Comparison of ENCODE assay signal across 29 cellular contexts in genomic region chr12:120909633-120910318, GRCh38. TPM values are rescaled to one million over a fixed set of nuclear protein-coding genes. Genes with fewer than 3 reads are reported as not detected.
A peak's percentile ranks its signal among the peaks of the same experiment; 100 is the strongest.
DNase-seq lines count a peak whose midpoint lies in the region; ATAC-seq, FAIRE-seq and TF ChIP-seq lines count a peak whose summit lies in the region.
"Had no signal": no experiment of that assay in that cellular context is flagged by ENCODE, and none has a peak within 500 bp of the region (broad histone marks: within the 10 kb centered on the region; RNA-seq: fewer than 3 reads in every experiment).

No MANE protein-coding gene starts in this region.

- H3K4me3 ChIP-seq in heart left ventricle (no peak overlapping the region), GM12878 (no peak overlapping the region), HAP-1 (no peak overlapping the region)
- H3K4me3 ChIP-seq: GM23338, mucosa of descending colon, Peyer's patch had no signal

- FAIRE-seq in GM12878 (lab: Jason Lieb, UNC) (no peak), GM19239 (lab: Jason Lieb, UNC) (no peak)
- FAIRE-seq: astrocyte, GM18507, HepG2 had no signal

- POLR2A ChIA-PET in GM12878 (lab: Charles Lee): interaction anchor here (0.6 to 1.0 kb wide), 3 partner anchors 10 to 18 kb away, joined by 3 read pairs; no protein-coding TSS in a partner anchor

- no peaks in the 10 kb centered on the region for H3K9me3 Mint-ChIP-seq in type B pancreatic cell
- H3K9me3 Mint-ChIP-seq: activated B cell treated with CpG ODN at 0.5 μM for 24 hours; activated T-helper 2 cell treated with anti-CD3 and anti-CD28 coated beads, Interferon-gamma antibody, Interleukin-2, Interleukin-4, amounts not matched to agents 10 μg/mL and 5 μg/mL and 100 μg/mL, durations not matched to agents 14 hours and 24 hours and 36 hours; GM23338; natural killer cell treated with Interleukin-12 subunit alpha and Interleukin-12 subunit beta and Interleukin-15 and Interleukin-18, amount 100 ng/mL, for 72 hours had no signal

- intact Hi-C loops in heart left ventricle (cut with DNase I) (loop anchor here in 6 of 10 donors (10.0 kb wide), 5 partner anchors 65 to 325 kb away; partner anchors contain the start of genes ACADS (in 3 of the 6) and POP5 (in 1 of the 6)), left cardiac atrium (cut with DNase I) (loop anchor here in 1 of 2 donors (10.0 kb wide), 1 partner anchor 145 kb away; no protein-coding TSS in a partner anchor), GM12878 (cut with micrococcal nuclease; ENCODE audit: unreplicated experiment) (no loop called here), left ventricle myocardium superior (cut with micrococcal nuclease) (loop anchor here (10.0 kb wide), 1 partner anchor 135 kb away; no protein-coding TSS in a partner anchor)

- 55 to 66% (median 61%) methylated on average over 5 of the region's 5 CpGs for WGBS in heart left ventricle, 4 donors
- WGBS in GM12878 (ENCODE audit: insufficient coverage, insufficient replicate concordance, low lambda C conversion rate, missing lambda C conversion rate): 0% methylated on average over 5 of the region's 5 CpGs

- no peaks in the 10 kb centered on the region for H3K79me2 ChIP-seq in GM12878 (ENCODE audit: control insufficient read depth, insufficient read depth, low read length)

- peak overlapping the region; percentile 77 for H3K27ac Mint-ChIP-seq in type B pancreatic cell
- H3K27ac Mint-ChIP-seq: activated B cell treated with CpG ODN at 0.5 μM for 24 hours; activated naive CD8-positive, alpha-beta T cell; activated T-helper 2 cell treated with anti-CD3 and anti-CD28 coated beads, Interferon-gamma antibody, Interleukin-2, Interleukin-4, amounts not matched to agents 10 μg/mL and 5 μg/mL and 100 μg/mL, durations not matched to agents 14 hours and 24 hours and 36 hours; GM23338; natural killer cell treated with Interleukin-12 subunit alpha and Interleukin-12 subunit beta and Interleukin-15 and Interleukin-18, amount 100 ng/mL, for 72 hours had no signal

- no peaks in the 10 kb centered on the region for H3K4me1 Mint-ChIP-seq in type B pancreatic cell (ENCODE audit: unreplicated experiment)
- H3K4me1 Mint-ChIP-seq: activated B cell treated with CpG ODN at 0.5 μM for 24 hours had no signal

- CTCF ChIA-PET in GM12878 (lab: Yijun Ruan, JAX): interaction anchor here (0.6 to 1.2 kb wide), 3 partner anchors 17 to 480 kb away, joined by 3 read pairs; no protein-coding TSS in a partner anchor

- no peaks in the 10 kb centered on the region for H4K20me1 ChIP-seq in GM12878 (ENCODE audit: control insufficient read depth, insufficient read depth)

- H3K27me3 ChIP-seq in heart left ventricle (no peaks in the 10 kb centered on the region), GM12878 (replicated peaks in 1 of 2; ENCODE audit: control insufficient read depth in 2 of 2, insufficient read depth in 2 of 2, low read length in 1 of 2) (no peaks in the 10 kb centered on the region), HAP-1 (ENCODE audit: low read depth) (no peaks in the 10 kb centered on the region)
- H3K27me3 ChIP-seq: BE2C, Peyer's patch had no signal

- H3K36me3 Mint-ChIP-seq in type B pancreatic cell: no peaks in the 10 kb centered on the region
- H3K36me3 Mint-ChIP-seq: activated naive CD8-positive, alpha-beta T cell; natural killer cell treated with Interleukin-12 subunit alpha and Interleukin-12 subunit beta and Interleukin-15 and Interleukin-18, amount 100 ng/mL, for 72 hours had no signal

- no peak for TF ChIP-seq EP300 in GM12878 (IDR thresholded peaks at IDR 0.05; ENCODE audit: borderline replicate concordance in 1 of 2, control insufficient read depth in 1 of 2, low read depth in 2 of 2, low read length in 2 of 2)

- DNase-seq in heart left ventricle (no peak), left cardiac atrium (no peak), GM12878 (ENCODE audit: low read depth, low spot score) (no peak), left ventricle myocardium superior (no peak), type B pancreatic cell (ENCODE audit: extremely low spot score, unreplicated experiment) (no peak), GM19239 (ENCODE audit: insufficient read length, low spot score) (no peak), HAP-1 (ENCODE audit: low spot score in 2 of 2) (no peak)
- DNase-seq: ACHN; activated B cell treated with CpG ODN at 0.5 μM for 24 hours; activated CD4-positive, alpha-beta T cell treated with anti-CD3 and anti-CD28 coated beads, Interleukin-2, amount 50 U/mL, for 48 hours; activated CD8-positive, alpha-beta memory T cell treated with anti-CD3 and anti-CD28 coated beads, Interleukin-2, amount 50 U/mL, for 48 hours; BE2C; cerebellar nuclear complex; DMS153; Kasumi-1; mucosa of descending colon; NCI-H1048; NCI-H1694; NCI-H2171; NCI-H526; Peyer's patch had no signal

- peak overlapping the region; percentile 58 for H2AFZ ChIP-seq in GM12878 (ENCODE audit: control insufficient read depth, low read depth, low read length)
- H2AFZ ChIP-seq: GM23338 had no signal

- peak overlapping the region in 6 of 12 donors; percentile 13 to 54 (median 40) for H3K27ac ChIP-seq in heart left ventricle
- no peak overlapping the region for H3K27ac ChIP-seq in GM12878 (ENCODE audit: control insufficient read depth, insufficient read depth)
- H3K27ac ChIP-seq: Peyer's patch had no signal

- no peaks in the 10 kb centered on the region for H3K27me3 Mint-ChIP-seq in type B pancreatic cell
- H3K27me3 Mint-ChIP-seq: activated B cell treated with CpG ODN at 0.5 μM for 24 hours; activated naive CD8-positive, alpha-beta T cell; natural killer cell treated with Interleukin-12 subunit alpha and Interleukin-12 subunit beta and Interleukin-15 and Interleukin-18, amount 100 ng/mL, for 72 hours had no signal

- no peaks in the 10 kb centered on the region for H3K36me3 ChIP-seq in heart left ventricle
- no peaks in the 10 kb centered on the region for H3K36me3 ChIP-seq in GM12878 (ENCODE audit: control insufficient read depth in 2 of 2, insufficient read depth in 2 of 2, low read length in 1 of 2)
- H3K36me3 ChIP-seq in HAP-1 (replicated peaks): no peaks in the 10 kb centered on the region
- H3K36me3 ChIP-seq: BE2C, Peyer's patch had no signal

- SMC1A ChIA-PET in GM12878 (lab: Charles Lee; ENCODE audit: uncharacterized antibody, unreplicated experiment): interaction anchor here (1.0 to 4.9 kb wide), 8 partner anchors 18 to 212 kb away, joined by 3 to 19 read pairs (median 4); no protein-coding TSS in a partner anchor

- 0 out of 2 replicates have a peak overlapping the region, but pooled peaks have one; percentile 12 for H3K4me2 ChIP-seq in GM12878 (ENCODE audit: control insufficient read depth, insufficient read depth)
- H3K4me2 ChIP-seq: GM23338 had no signal

- peaks cover 0 to 13% (median 4%) of the 10 kb centered on the region in 12 donors for H3K4me1 ChIP-seq in heart left ventricle
- peaks cover 3% of the 10 kb centered on the region; the same call in 1 of the 2 replicates for H3K4me1 ChIP-seq in GM12878 (ENCODE audit: control insufficient read depth, insufficient read depth, low read length)
- no peaks in the 10 kb centered on the region for H3K4me1 ChIP-seq in HAP-1
- H3K4me1 ChIP-seq: Peyer's patch had no signal

- TF ChIP-seq CTCF in heart left ventricle (IDR thresholded peaks at IDR 0.05) (no peak), GM12878 (IDR thresholded peaks at IDR 0.05 in 2 of 3, conservative IDR thresholded peaks at IDR 0.05 in 1 of 3; ENCODE audit: control insufficient read depth in 2 of 3, extremely low read depth in 1 of 3, insufficient read depth in 1 of 3, low read depth in 3 of 3, low read length in 3 of 3) (no peak), type B pancreatic cell (conservative IDR thresholded peaks at IDR 0.05) (no peak)

- ATAC-seq in heart left ventricle: peak; percentile 49 to 84 (median 80)
- no peak for ATAC-seq in left cardiac atrium
- ATAC-seq in GM12878: peak; percentile 88
- ATAC-seq in left ventricle myocardium superior: peak; percentile 86
- no peak for ATAC-seq in HG03196 (IDR thresholded peaks at IDR 0.05; ENCODE audit: unreplicated experiment)
- ATAC-seq: GM23338; HepG2; mucosa of descending colon; natural killer cell treated with Interleukin-12 subunit alpha and Interleukin-12 subunit beta and Interleukin-15 and Interleukin-18, amount 100 ng/mL, for 72 hours had no signal

- RAD21 ChIA-PET in GM12878 (lab: Charles Lee; ENCODE audit: unreplicated experiment): interaction anchor here (1.2 to 4.0 kb wide), 2 partner anchors 62 kb away, joined by 3 to 14 read pairs; no protein-coding TSS in a partner anchor

- in situ Hi-C loops in GM12878 (cut with MboI) (no loop called here), HAP-1 (cut with MboI; ENCODE audit: low sequenced_read_pairs) (no loop called here)

- peak overlapping the region; percentile 19 for H3K4me3 Mint-ChIP-seq in type B pancreatic cell
- H3K4me3 Mint-ChIP-seq: activated B cell treated with CpG ODN at 0.5 μM for 24 hours; activated naive CD8-positive, alpha-beta T cell; GM23338; natural killer cell treated with Interleukin-12 subunit alpha and Interleukin-12 subunit beta and Interleukin-15 and Interleukin-18, amount 100 ng/mL, for 72 hours had no signal

- no peaks in the 10 kb centered on the region for H3K9me3 ChIP-seq in heart left ventricle
- no peaks in the 10 kb centered on the region for H3K9me3 ChIP-seq in GM12878 (replicated peaks; ENCODE audit: control insufficient read depth, insufficient read depth, low read length)
- no peaks in the 10 kb centered on the region for H3K9me3 ChIP-seq in HAP-1
- H3K9me3 ChIP-seq: BE2C, mucosa of descending colon, Peyer's patch had no signal

- TF ChIP-seq POLR2A in heart left ventricle (IDR thresholded peaks at IDR 0.05) (no peak), GM12878 (IDR thresholded peaks at IDR 0.05; ENCODE audit: low read depth, low read length) (no peak)

- TF ChIP-seq RAD21 in GM12878 (IDR thresholded peaks at IDR 0.05; ENCODE audit: insufficient read depth, low read depth, low read length): no peak

- BruUV-seq in GM12878 (replicated peaks; lab: Mats Ljungman, UMichigan): no TSS peak

- no peak overlapping the region for H3K9ac ChIP-seq in GM12878 (ENCODE audit: control insufficient read depth, insufficient read depth, low read length)

RNA-seq across cellular contexts. Expression of gene SPPL3, which starts 5.6 kb away (rescaled TPM):
- total RNA-seq in heart left ventricle: 10 to 100 TPM; 16.1 to 48.2 (median 27.0) TPM
- polyA plus RNA-seq in heart left ventricle: 10 to 100 TPM in 1 of 2 donors, 1 to 10 TPM in 1; 8.2 to 16.6 TPM
- 10 to 100 TPM; 27.6 to 29.7 TPM for total RNA-seq in left cardiac atrium
- total RNA-seq in GM12878 (2013; cell fraction: nucleolus; rRNA removed): 42.1 and 48.7 TPM in 2 replicates
- total RNA-seq in GM12878 (2014; rRNA removed): 6.8 and 6.9 TPM in 2 replicates
- total RNA-seq in GM12878 (2014; rRNA removed; fragmentation: Illumina TruSeq; extraction: Trizol): 8.3 and 10.1 TPM in 2 replicates
- 33.0 and 38.2 TPM in 2 replicates for total RNA-seq in GM12878 (2021)
- 7.3 TPM for polyA plus RNA-seq in GM12878 (2011; ENCODE audit: low read depth)
- 20.3 and 20.4 TPM in 2 replicates for polyA plus RNA-seq in GM12878 (2011; rRNA removed)
- polyA plus RNA-seq in GM12878 (2011; cell fraction: cytosol; rRNA removed): 16.1 and 19.6 TPM in 2 replicates
- 17.6 and 23.0 TPM in 2 replicates for polyA plus RNA-seq in GM12878 (2011; cell fraction: nucleus; rRNA removed)
- 13.7 and 22.4 TPM in 2 replicates for polyA plus RNA-seq in GM12878 (2012)
- 45.5 and 48.7 TPM in 2 replicates for polyA plus RNA-seq in GM12878 (2014; fragmentation: Illumina TruSeq; extraction: Trizol)
- polyA plus RNA-seq in GM12878 (2014; fragmentation: Nextera tagmentation; extraction: Ambion mirVana): 1 to 10 TPM; 5.7 to 8.3 TPM
- polyA plus RNA-seq in GM12878 (2014; rRNA removed): 11.7 and 15.2 TPM in 2 replicates
- 10 to 100 TPM in 1 of 2 experiments, 1 to 10 TPM in 1; 4.3 to 18.3 TPM for polyA plus RNA-seq in GM12878 (2016; fragmentation: Nextera tagmentation; extraction: Ambion mirVana)
- polyA minus RNA-seq in GM12878 (2011; rRNA and poly(A)+ RNA removed): 39.9 and 55.2 TPM in 2 replicates
- polyA minus RNA-seq in GM12878 (2011; cell fraction: cytosol; rRNA and poly(A)+ RNA removed): 19.5 and 23.7 TPM in 2 replicates
- 13.8 and 20.2 TPM in 2 replicates for polyA minus RNA-seq in GM12878 (2011; cell fraction: nucleus; rRNA and poly(A)+ RNA removed)
- total RNA-seq in left ventricle myocardium superior: 34.6 TPM
- 67.6 and 67.7 TPM in 2 replicates for total RNA-seq in type B pancreatic cell (ENCODE audit: low replicate concordance)

Comparison
In these comparisons a context has a peak if more than half of its experiments do, and no peak if none do; other contexts are left out.
1. ATAC-seq: peak in heart left ventricle (4 of 4), GM12878 (single experiment) and left ventricle myocardium superior (single experiment); none in left cardiac atrium (0 of 2) and HG03196 (single experiment).